ENCODE assay signal across 16 cellular contexts in the genomic region with DNA sequence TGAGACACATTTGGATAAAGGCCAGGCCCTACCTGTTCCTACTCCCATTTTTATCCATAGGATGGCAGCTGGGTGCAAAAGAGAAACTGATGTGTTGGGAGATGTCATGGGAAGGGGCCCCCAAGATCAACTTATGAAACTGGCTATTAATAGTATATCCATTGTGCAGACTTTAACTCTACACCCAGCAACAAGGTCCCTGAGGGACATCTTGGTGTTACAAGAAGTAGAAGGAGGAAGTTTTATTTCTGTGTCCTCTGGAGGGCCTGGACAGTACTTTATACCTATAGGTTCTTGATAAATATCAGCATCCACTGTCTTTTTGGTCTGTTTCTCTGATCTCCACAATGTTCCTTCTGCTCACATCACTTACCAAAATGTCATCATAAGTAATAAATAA.
DNase-seq lines count a peak whose midpoint lies in the region; ATAC-seq, FAIRE-seq and TF ChIP-seq lines count a peak whose summit lies in the region.
"Had no signal": no experiment of that assay in that cellular context is flagged by ENCODE, and none has a peak within 500 bp of the region (broad histone marks: within the 10 kb centered on the region; RNA-seq: fewer than 3 reads in every experiment).

No MANE protein-coding gene starts in this region.

- no peaks in the 10 kb centered on the region for H3K36me3 ChIP-seq in BLaER1 treated with 17β-estradiol and CSF1 and Interleukin-3, amounts not matched to agents 10 nM and 100 nM
- H3K36me3 ChIP-seq in GM12878 (ENCODE audit: control insufficient read depth in 2 of 2, insufficient read depth in 2 of 2, low read length in 1 of 2) = no peaks in the 10 kb centered on the region
- no peaks in the 10 kb centered on the region for H3K36me3 ChIP-seq in ascending aorta

- H3K27ac Mint-ChIP-seq in activated CD8-positive, alpha-beta T cell treated with anti-CD3 and anti-CD28 coated beads for 36 hours = no peak overlapping the region
- no peak overlapping the region for H3K27ac Mint-ChIP-seq in activated CD8-positive, alpha-beta T cell treated with anti-CD3 and anti-CD28 coated beads, Interleukin-2, amount 10 ng/mL, durations not matched to agents 7 days and 5 days

- H3K9me3 Mint-ChIP-seq in activated CD8-positive, alpha-beta T cell treated with anti-CD3 and anti-CD28 coated beads for 36 hours = peaks cover 17% of the 10 kb centered on the region
- no peaks in the 10 kb centered on the region for H3K9me3 Mint-ChIP-seq in activated CD8-positive, alpha-beta T cell treated with anti-CD3 and anti-CD28 coated beads, Interleukin-2, amount 10 ng/mL, durations not matched to agents 7 days and 5 days (ENCODE audit: insufficient read depth)

- in situ Hi-C loops in GM12878 (cut with MboI) = no loop called here

- no TSS peak for BruUV-seq in GM12878 (replicated peaks; lab: Mats Ljungman, UMichigan)

- H4K20me1 ChIP-seq in BLaER1 treated with 17β-estradiol and CSF1 and Interleukin-3, amounts not matched to agents 10 nM and 100 nM = no peaks in the 10 kb centered on the region
- no peaks in the 10 kb centered on the region for H4K20me1 ChIP-seq in GM12878 (ENCODE audit: control insufficient read depth, insufficient read depth)

- CTCF ChIA-PET in activated CD8-positive, alpha-beta T cell treated with anti-CD3 and anti-CD28 coated beads for 36 hours (lab: Charles Lee) = no interaction called here
- CTCF ChIA-PET in activated CD8-positive, alpha-beta T cell treated with anti-CD3 and anti-CD28 coated beads, Interleukin-2, amount 10 ng/mL, durations not matched to agents 7 days and 5 days (lab: Charles Lee) = interaction anchor here (0.6 to 1.5 kb wide), 4 partner anchors 10 to 58 kb away, joined by 3 read pairs; no protein-coding TSS in a partner anchor
- CTCF ChIA-PET in GM12878 (lab: Yijun Ruan, JAX) = interaction anchor here (1.0 to 1.1 kb wide), 4 partner anchors 12 to 28 kb away, joined by 3 to 7 read pairs (median 5); no protein-coding TSS in a partner anchor

- H3K79me2 ChIP-seq in GM12878 (ENCODE audit: control insufficient read depth, insufficient read depth, low read length) = no peaks in the 10 kb centered on the region; the same call in 1 of the 2 replicates

- H3K4me1 Mint-ChIP-seq in activated CD8-positive, alpha-beta T cell treated with anti-CD3 and anti-CD28 coated beads for 36 hours (ENCODE audit: low read depth) = peaks cover 84% of the 10 kb centered on the region
- peaks cover 48% of the 10 kb centered on the region for H3K4me1 Mint-ChIP-seq in activated CD8-positive, alpha-beta T cell treated with anti-CD3 and anti-CD28 coated beads, Interleukin-2, amount 10 ng/mL, durations not matched to agents 7 days and 5 days (ENCODE audit: low read depth)

- intact Hi-C loops in activated CD8-positive, alpha-beta T cell treated with anti-CD3 and anti-CD28 coated beads for 36 hours (cut with micrococcal nuclease) = no loop called here
- intact Hi-C loops in GM12878 (cut with micrococcal nuclease; ENCODE audit: unreplicated experiment) = no loop called here
- intact Hi-C loops in ascending aorta (cut with DNase I) = loop anchor here (2.0 to 5.0 kb wide), 2 partner anchors 74 to 84 kb away; a partner anchor contains a TSS
- intact Hi-C loops in left ventricle myocardium superior (cut with micrococcal nuclease) = no loop called here

- peak overlapping the region in 3 of 11 experiments; percentile 33 to 49 (median 36); a peak in 3 of 22 replicates for H3K9ac ChIP-seq in BLaER1 treated with 17β-estradiol and CSF1 and Interleukin-3, amounts not matched to agents 10 nM and 100 nM
- no peak overlapping the region for H3K9ac ChIP-seq in GM12878 (ENCODE audit: control insufficient read depth, insufficient read depth, low read length)

- peak overlapping the region; percentile 5 for H3K4me3 Mint-ChIP-seq in activated CD8-positive, alpha-beta T cell treated with anti-CD3 and anti-CD28 coated beads for 36 hours
- no peak overlapping the region for H3K4me3 Mint-ChIP-seq in activated CD8-positive, alpha-beta T cell treated with anti-CD3 and anti-CD28 coated beads, Interleukin-2, amount 10 ng/mL, durations not matched to agents 7 days and 5 days

- no peak for DNase-seq in activated CD8-positive, alpha-beta T cell treated with anti-CD3 and anti-CD28 coated beads for 36 hours
- no peak for DNase-seq in activated CD8-positive, alpha-beta T cell treated with anti-CD3 and anti-CD28 coated beads, Interleukin-2, amount 10 ng/mL, durations not matched to agents 7 days and 5 days
- DNase-seq in MV-4-11 (lab: John Stamatoyannopoulos, UW) (peak; percentile 14), GM12878 (ENCODE audit: low read depth, low spot score) (no peak), ascending aorta (ENCODE audit: low spot score in 2 of 2) (no peak), left ventricle myocardium superior (no peak)
- DNase-seq: EL, KBM-7, NCI-H1105, NCI-H1694, NCI-H510A treated with DMSO at 0.1 percent for 48 hours, Right ventricle myocardium superior had no signal

- peak overlapping the region; percentile 66 to 84 (median 79) for H3K4me2 ChIP-seq in BLaER1 treated with 17β-estradiol and CSF1 and Interleukin-3, amounts not matched to agents 10 nM and 100 nM
- 0 out of 2 replicates have a peak overlapping the region, but pooled peaks have one; percentile 2 for H3K4me2 ChIP-seq in GM12878 (ENCODE audit: control insufficient read depth, insufficient read depth)
- H3K4me2 ChIP-seq: A549 had no signal

- no peaks in the 10 kb centered on the region for H3K27me3 ChIP-seq in BLaER1 treated with 17β-estradiol and CSF1 and Interleukin-3, amounts not matched to agents 10 nM and 100 nM
- H3K27me3 ChIP-seq in GM12878 (replicated peaks in 1 of 2; ENCODE audit: control insufficient read depth in 2 of 2, insufficient read depth in 2 of 2, low read length in 1 of 2) (no peaks in the 10 kb centered on the region), ascending aorta (no peaks in the 10 kb centered on the region)

- H2AFZ ChIP-seq in GM12878 (ENCODE audit: control insufficient read depth, low read depth, low read length) = no peak overlapping the region

- H3K27ac ChIP-seq in BLaER1 treated with 17β-estradiol and CSF1 and Interleukin-3, amounts not matched to agents 10 nM and 100 nM = peak overlapping the region in 10 of 11 experiments; percentile 19 to 84 (median 82); a peak in 18 of 22 replicates
- H3K27ac ChIP-seq in GM12878 (ENCODE audit: control insufficient read depth, insufficient read depth) (no peak overlapping the region), ascending aorta (peak overlapping the region in 1 of 2 donors; percentile 74)

- SMC1A ChIA-PET in GM12878 (lab: Charles Lee; ENCODE audit: uncharacterized antibody, unreplicated experiment) = interaction anchor here (0.7 to 7.9 kb wide), 15 partner anchors 9 to 249 kb away, joined by 3 to 95 read pairs (median 4); no protein-coding TSS in a partner anchor

- peaks cover 44% of the 10 kb centered on the region for H3K36me3 Mint-ChIP-seq in activated CD8-positive, alpha-beta T cell treated with anti-CD3 and anti-CD28 coated beads for 36 hours (ENCODE audit: low read depth)
- H3K36me3 Mint-ChIP-seq in activated CD8-positive, alpha-beta T cell treated with anti-CD3 and anti-CD28 coated beads, Interleukin-2, amount 10 ng/mL, durations not matched to agents 7 days and 5 days (ENCODE audit: low read depth) = peaks cover 19% of the 10 kb centered on the region

- ATAC-seq in activated CD8-positive, alpha-beta T cell treated with anti-CD3 and anti-CD28 coated beads for 36 hours = no peak
- no peak for ATAC-seq in activated CD8-positive, alpha-beta T cell treated with anti-CD3 and anti-CD28 coated beads, Interleukin-2, amount 10 ng/mL, durations not matched to agents 7 days and 5 days
- no peak for ATAC-seq in GM12878
- no peak for ATAC-seq in left ventricle myocardium superior
- ATAC-seq: A549 had no signal

- no peak for TF ChIP-seq EP300 in GM12878 (IDR thresholded peaks at IDR 0.05; ENCODE audit: borderline replicate concordance in 1 of 2, control insufficient read depth in 1 of 2, low read depth in 2 of 2, low read length in 2 of 2)

- no peak for TF ChIP-seq POLR2A in GM12878 (IDR thresholded peaks at IDR 0.05; ENCODE audit: low read depth, low read length)

- TF ChIP-seq RAD21 in GM12878 (IDR thresholded peaks at IDR 0.05; ENCODE audit: insufficient read depth, low read depth, low read length) = no peak

- H3K4me1 ChIP-seq in BLaER1 treated with 17β-estradiol and CSF1 and Interleukin-3, amounts not matched to agents 10 nM and 100 nM = peaks cover 38 to 50% (median 43%) of the 10 kb centered on the region in 10 experiments
- H3K4me1 ChIP-seq in GM12878 (ENCODE audit: control insufficient read depth, insufficient read depth, low read length) (peaks cover 25% of the 10 kb centered on the region), ascending aorta (peaks cover 4 to 12% of the 10 kb centered on the region in 2 donors)

- RAD21 ChIA-PET in GM12878 (lab: Charles Lee; ENCODE audit: unreplicated experiment) = interaction anchor here (0.6 to 3.8 kb wide), 9 partner anchors 10 to 679 kb away, joined by 3 to 27 read pairs (median 3); no protein-coding TSS in a partner anchor

- peak overlapping the region in 6 of 10 experiments; percentile 9 to 41 (median 16); a peak in 4 of 20 replicates for H3K4me3 ChIP-seq in BLaER1 treated with 17β-estradiol and CSF1 and Interleukin-3, amounts not matched to agents 10 nM and 100 nM
- H3K4me3 ChIP-seq in GM12878 (no peak overlapping the region), ascending aorta (no peak overlapping the region)
- H3K4me3 ChIP-seq: A549 had no signal

- no peaks in the 10 kb centered on the region for H3K27me3 Mint-ChIP-seq in activated CD8-positive, alpha-beta T cell treated with anti-CD3 and anti-CD28 coated beads for 36 hours
- no peaks in the 10 kb centered on the region for H3K27me3 Mint-ChIP-seq in activated CD8-positive, alpha-beta T cell treated with anti-CD3 and anti-CD28 coated beads, Interleukin-2, amount 10 ng/mL, durations not matched to agents 7 days and 5 days (ENCODE audit: low read depth)

- no peak for TF ChIP-seq CTCF in activated CD8-positive, alpha-beta T cell treated with anti-CD3 and anti-CD28 coated beads for 36 hours (IDR thresholded peaks at IDR 0.05)
- TF ChIP-seq CTCF in GM12878 (IDR thresholded peaks at IDR 0.05 in 2 of 3, conservative IDR thresholded peaks at IDR 0.05 in 1 of 3; ENCODE audit: control insufficient read depth in 2 of 3, extremely low read depth in 1 of 3, insufficient read depth in 1 of 3, low read depth in 3 of 3, low read length in 3 of 3) (no peak), ascending aorta (IDR thresholded peaks at IDR 0.05) (no peak)

- POLR2A ChIA-PET in activated CD8-positive, alpha-beta T cell treated with anti-CD3 and anti-CD28 coated beads for 36 hours (lab: Charles Lee) = interaction anchor here (0.9 kb wide), 1 partner anchor 83 kb away, joined by 3 read pairs; no protein-coding TSS in a partner anchor
- POLR2A ChIA-PET in activated CD8-positive, alpha-beta T cell treated with anti-CD3 and anti-CD28 coated beads, Interleukin-2, amount 10 ng/mL, durations not matched to agents 7 days and 5 days (lab: Charles Lee) = no interaction called here
- POLR2A ChIA-PET in GM12878 (lab: Charles Lee) = interaction anchor here (0.5 to 1.5 kb wide), 5 partner anchors 13 to 342 kb away, joined by 3 to 6 read pairs (median 3); no protein-coding TSS in a partner anchor

- H3K9me3 ChIP-seq in BLaER1 treated with 17β-estradiol and CSF1 and Interleukin-3, amounts not matched to agents 10 nM and 100 nM (replicated peaks in 1 of 11) = peaks cover 15 to 26% (median 20%) of the 10 kb centered on the region in 11 experiments; a peak in 20 of 22 replicates
- H3K9me3 ChIP-seq in GM12878 (replicated peaks; ENCODE audit: control insufficient read depth, insufficient read depth, low read length) (peaks cover 5% of the 10 kb centered on the region; the same call in 2 of the 3 replicates), ascending aorta (no peaks in the 10 kb centered on the region)

- FAIRE-seq in GM12878 (lab: Jason Lieb, UNC) = no peak
- FAIRE-seq: A549, GM19239, RCC 7860 had no signal

Comparison
In these comparisons a context has a peak if more than half of its experiments do, and no peak if none do; other contexts are left out.
1. H3K4me3 ChIP-seq: peak in BLaER1 treated with 17β-estradiol and CSF1 and Interleukin-3, amounts not matched to agents 10 nM and 100 nM (6 of 10); none in GM12878 (single experiment) and ascending aorta (0 of 2).